Comparison of ENCODE assay signal across 1 cellular context in genomic region chr6:33761922-33762629, GRCh38.
TF ChIP-seq lines count a peak whose summit lies in the region.

No MANE protein-coding gene starts in this region.

TF ChIP-seq in HepG2, 621 proteins besides CTCF, POLR2A, EP300 and RAD21 (continues in another document):
- TF ChIP-seq ZSCAN21 (CRISPR knock-in tag; IDR thresholded peaks at IDR 0.05; ENCODE audit: borderline replicate concordance) (peak; percentile 74; the same call in 1 of the 2 replicates), RNF219 (CRISPR knock-in tag; IDR thresholded peaks at IDR 0.05) (no peak), NFIB (CRISPR knock-in tag; IDR thresholded peaks at IDR 0.05; ENCODE audit: borderline replicate concordance) (no peak), FOSL2 (CRISPR knock-in tag; IDR thresholded peaks at IDR 0.05) (peak; percentile 58), ZNF614 (CRISPR knock-in tag; IDR thresholded peaks at IDR 0.05; ENCODE audit: borderline replicate concordance) (peak; percentile 76; the same call in 1 of the 2 replicates), HIC2 (CRISPR knock-in tag; IDR thresholded peaks at IDR 0.05; ENCODE audit: low read depth) (peak; percentile 75; the same call in 1 of the 2 replicates), JUN (CRISPR knock-in tag; IDR thresholded peaks at IDR 0.05) (0 out of 2 replicates have a peak, but pooled peaks have one; percentile 20), ZNF101 (CRISPR knock-in tag; IDR thresholded peaks at IDR 0.05; ENCODE audit: borderline replicate concordance, low read depth) (no peak), NR3C1 (CRISPR knock-in tag; IDR thresholded peaks at IDR 0.05) (no peak), RBM22 (optimal IDR thresholded peaks at IDR 0.05; ENCODE audit: low read length) (no peak), ZNF782 (CRISPR knock-in tag; IDR thresholded peaks at IDR 0.05; ENCODE audit: borderline replicate concordance) (peak; percentile 84; the same call in 1 of the 2 replicates), DMTF1 (CRISPR knock-in tag; IDR thresholded peaks at IDR 0.05) (no peak), MBNL3 (CRISPR knock-in tag; conservative IDR thresholded peaks at IDR 0.05) (no peak), MEIS2 (CRISPR knock-in tag; IDR thresholded peaks at IDR 0.05) (peak; percentile 96), ZNF484 (CRISPR knock-in tag; IDR thresholded peaks at IDR 0.05; ENCODE audit: borderline replicate concordance, low read depth) (no peak), KLF16 (CRISPR knock-in tag; IDR thresholded peaks at IDR 0.05) (peak in 1 of 2 experiments; percentile 88; a peak in 1 of 4 replicates), SNAPC2 (CRISPR knock-in tag; IDR thresholded peaks at IDR 0.05) (no peak; the same call in 1 of the 2 replicates), DNMT1 (CRISPR knock-in tag; IDR thresholded peaks at IDR 0.05) (no peak), BATF2 (CRISPR knock-in tag; IDR thresholded peaks at IDR 0.05) (no peak), KLF11 (CRISPR knock-in tag; IDR thresholded peaks at IDR 0.05) (no peak), HDAC1 (CRISPR knock-in tag; IDR thresholded peaks at IDR 0.05) (peak; percentile 87), RFXANK (CRISPR knock-in tag; IDR thresholded peaks at IDR 0.05) (no peak), AFF4 (CRISPR knock-in tag; IDR thresholded peaks at IDR 0.05) (no peak), MXD4 (CRISPR knock-in tag; IDR thresholded peaks at IDR 0.05) (peak; percentile 90), JARID2 (CRISPR knock-in tag; IDR thresholded peaks at IDR 0.05; ENCODE audit: insufficient replicate concordance) (no peak), FOXA1 (IDR thresholded peaks at IDR 0.05) (no peak), FOXA1 (CRISPR knock-in tag; IDR thresholded peaks at IDR 0.05) (peak; percentile 54), PCBP1 (IDR thresholded peaks at IDR 0.05; ENCODE audit: borderline replicate concordance, low read depth, low read length) (no peak)
- TF ChIP-seq, protein P1, sequence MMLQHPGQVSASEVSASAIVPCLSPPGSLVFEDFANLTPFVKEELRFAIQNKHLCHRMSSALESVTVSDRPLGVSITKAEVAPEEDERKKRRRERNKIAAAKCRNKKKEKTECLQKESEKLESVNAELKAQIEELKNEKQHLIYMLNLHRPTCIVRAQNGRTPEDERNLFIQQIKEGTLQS (CRISPR knock-in tag; IDR thresholded peaks at IDR 0.05) = peak; percentile 33; the same call in 1 of the 2 replicates
- TF ChIP-seq, protein P2, sequence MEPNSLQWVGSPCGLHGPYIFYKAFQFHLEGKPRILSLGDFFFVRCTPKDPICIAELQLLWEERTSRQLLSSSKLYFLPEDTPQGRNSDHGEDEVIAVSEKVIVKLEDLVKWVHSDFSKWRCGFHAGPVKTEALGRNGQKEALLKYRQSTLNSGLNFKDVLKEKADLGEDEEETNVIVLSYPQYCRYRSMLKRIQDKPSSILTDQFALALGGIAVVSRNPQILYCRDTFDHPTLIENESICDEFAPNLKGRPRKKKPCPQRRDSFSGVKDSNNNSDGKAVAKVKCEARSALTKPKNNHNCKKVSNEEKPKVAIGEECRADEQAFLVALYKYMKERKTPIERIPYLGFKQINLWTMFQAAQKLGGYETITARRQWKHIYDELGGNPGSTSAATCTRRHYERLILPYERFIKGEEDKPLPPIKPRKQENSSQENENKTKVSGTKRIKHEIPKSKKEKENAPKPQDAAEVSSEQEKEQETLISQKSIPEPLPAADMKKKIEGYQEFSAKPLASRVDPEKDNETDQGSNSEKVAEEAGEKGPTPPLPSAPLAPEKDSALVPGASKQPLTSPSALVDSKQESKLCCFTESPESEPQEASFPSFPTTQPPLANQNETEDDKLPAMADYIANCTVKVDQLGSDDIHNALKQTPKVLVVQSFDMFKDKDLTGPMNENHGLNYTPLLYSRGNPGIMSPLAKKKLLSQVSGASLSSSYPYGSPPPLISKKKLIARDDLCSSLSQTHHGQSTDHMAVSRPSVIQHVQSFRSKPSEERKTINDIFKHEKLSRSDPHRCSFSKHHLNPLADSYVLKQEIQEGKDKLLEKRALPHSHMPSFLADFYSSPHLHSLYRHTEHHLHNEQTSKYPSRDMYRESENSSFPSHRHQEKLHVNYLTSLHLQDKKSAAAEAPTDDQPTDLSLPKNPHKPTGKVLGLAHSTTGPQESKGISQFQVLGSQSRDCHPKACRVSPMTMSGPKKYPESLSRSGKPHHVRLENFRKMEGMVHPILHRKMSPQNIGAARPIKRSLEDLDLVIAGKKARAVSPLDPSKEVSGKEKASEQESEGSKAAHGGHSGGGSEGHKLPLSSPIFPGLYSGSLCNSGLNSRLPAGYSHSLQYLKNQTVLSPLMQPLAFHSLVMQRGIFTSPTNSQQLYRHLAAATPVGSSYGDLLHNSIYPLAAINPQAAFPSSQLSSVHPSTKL (CRISPR knock-in tag; IDR thresholded peaks at IDR 0.05) = peak; percentile 93
- TF ChIP-seq, protein P3, sequence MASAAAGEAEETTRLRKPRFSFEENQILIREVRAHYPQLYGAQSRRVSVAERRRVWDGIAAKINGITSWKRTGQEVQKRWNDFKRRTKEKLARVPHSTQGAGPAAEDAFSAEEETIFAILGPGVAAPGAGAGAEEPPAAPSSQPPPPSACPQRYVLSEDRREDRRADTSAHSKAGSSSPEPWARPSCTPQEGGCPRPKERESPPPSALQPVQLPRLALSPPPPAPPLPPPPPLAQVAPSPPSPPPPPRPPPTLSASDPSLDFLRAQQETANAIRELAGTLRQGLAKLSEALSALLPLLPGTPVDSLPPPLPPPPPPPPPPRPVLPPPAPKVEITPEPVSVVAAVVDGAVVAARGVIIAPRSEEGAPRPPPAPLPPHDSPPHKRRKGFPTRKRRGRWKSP (CRISPR knock-in tag; IDR thresholded peaks at IDR 0.05) = peak; percentile 85
- TF ChIP-seq, protein P4, sequence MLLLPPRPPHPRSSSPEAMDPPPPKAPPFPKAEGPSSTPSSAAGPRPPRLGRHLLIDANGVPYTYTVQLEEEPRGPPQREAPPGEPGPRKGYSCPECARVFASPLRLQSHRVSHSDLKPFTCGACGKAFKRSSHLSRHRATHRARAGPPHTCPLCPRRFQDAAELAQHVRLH (CRISPR knock-in tag; IDR thresholded peaks at IDR 0.05; ENCODE audit: borderline replicate concordance, low read depth) = peak; percentile 68; the same call in 1 of the 2 replicates
- TF ChIP-seq, protein P5, sequence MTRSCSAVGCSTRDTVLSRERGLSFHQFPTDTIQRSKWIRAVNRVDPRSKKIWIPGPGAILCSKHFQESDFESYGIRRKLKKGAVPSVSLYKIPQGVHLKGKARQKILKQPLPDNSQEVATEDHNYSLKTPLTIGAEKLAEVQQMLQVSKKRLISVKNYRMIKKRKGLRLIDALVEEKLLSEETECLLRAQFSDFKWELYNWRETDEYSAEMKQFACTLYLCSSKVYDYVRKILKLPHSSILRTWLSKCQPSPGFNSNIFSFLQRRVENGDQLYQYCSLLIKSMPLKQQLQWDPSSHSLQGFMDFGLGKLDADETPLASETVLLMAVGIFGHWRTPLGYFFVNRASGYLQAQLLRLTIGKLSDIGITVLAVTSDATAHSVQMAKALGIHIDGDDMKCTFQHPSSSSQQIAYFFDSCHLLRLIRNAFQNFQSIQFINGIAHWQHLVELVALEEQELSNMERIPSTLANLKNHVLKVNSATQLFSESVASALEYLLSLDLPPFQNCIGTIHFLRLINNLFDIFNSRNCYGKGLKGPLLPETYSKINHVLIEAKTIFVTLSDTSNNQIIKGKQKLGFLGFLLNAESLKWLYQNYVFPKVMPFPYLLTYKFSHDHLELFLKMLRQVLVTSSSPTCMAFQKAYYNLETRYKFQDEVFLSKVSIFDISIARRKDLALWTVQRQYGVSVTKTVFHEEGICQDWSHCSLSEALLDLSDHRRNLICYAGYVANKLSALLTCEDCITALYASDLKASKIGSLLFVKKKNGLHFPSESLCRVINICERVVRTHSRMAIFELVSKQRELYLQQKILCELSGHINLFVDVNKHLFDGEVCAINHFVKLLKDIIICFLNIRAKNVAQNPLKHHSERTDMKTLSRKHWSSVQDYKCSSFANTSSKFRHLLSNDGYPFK (CRISPR knock-in tag; IDR thresholded peaks at IDR 0.05; ENCODE audit: borderline replicate concordance) = peak; percentile 65; the same call in 1 of the 2 replicates
- TF ChIP-seq, protein P6, sequence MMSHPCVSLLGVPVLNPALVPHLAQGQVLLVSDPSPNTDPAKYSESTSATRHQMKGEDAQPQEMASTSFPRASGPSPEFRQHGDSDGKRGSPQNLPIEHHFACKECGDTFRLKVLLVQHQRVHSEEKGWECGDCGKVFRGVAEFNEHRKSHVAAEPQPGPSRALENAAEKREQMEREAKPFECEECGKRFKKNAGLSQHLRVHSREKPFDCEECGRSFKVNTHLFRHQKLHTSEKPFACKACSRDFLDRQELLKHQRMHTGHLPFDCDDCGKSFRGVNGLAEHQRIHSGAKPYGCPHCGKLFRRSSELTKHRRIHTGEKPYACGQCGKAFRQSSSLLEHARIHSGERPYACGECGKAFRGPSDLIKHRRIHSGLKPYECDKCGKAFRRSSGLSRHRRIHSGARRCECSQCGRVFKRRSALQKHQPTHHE (CRISPR knock-in tag; IDR thresholded peaks at IDR 0.05; ENCODE audit: borderline replicate concordance) = no peak
- TF ChIP-seq, protein P7, sequence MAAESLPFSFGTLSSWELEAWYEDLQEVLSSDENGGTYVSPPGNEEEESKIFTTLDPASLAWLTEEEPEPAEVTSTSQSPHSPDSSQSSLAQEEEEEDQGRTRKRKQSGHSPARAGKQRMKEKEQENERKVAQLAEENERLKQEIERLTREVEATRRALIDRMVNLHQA (CRISPR knock-in tag; IDR thresholded peaks at IDR 0.05) = no peak
